ENCODE assay signal across 8 cellular contexts in the genomic region with DNA sequence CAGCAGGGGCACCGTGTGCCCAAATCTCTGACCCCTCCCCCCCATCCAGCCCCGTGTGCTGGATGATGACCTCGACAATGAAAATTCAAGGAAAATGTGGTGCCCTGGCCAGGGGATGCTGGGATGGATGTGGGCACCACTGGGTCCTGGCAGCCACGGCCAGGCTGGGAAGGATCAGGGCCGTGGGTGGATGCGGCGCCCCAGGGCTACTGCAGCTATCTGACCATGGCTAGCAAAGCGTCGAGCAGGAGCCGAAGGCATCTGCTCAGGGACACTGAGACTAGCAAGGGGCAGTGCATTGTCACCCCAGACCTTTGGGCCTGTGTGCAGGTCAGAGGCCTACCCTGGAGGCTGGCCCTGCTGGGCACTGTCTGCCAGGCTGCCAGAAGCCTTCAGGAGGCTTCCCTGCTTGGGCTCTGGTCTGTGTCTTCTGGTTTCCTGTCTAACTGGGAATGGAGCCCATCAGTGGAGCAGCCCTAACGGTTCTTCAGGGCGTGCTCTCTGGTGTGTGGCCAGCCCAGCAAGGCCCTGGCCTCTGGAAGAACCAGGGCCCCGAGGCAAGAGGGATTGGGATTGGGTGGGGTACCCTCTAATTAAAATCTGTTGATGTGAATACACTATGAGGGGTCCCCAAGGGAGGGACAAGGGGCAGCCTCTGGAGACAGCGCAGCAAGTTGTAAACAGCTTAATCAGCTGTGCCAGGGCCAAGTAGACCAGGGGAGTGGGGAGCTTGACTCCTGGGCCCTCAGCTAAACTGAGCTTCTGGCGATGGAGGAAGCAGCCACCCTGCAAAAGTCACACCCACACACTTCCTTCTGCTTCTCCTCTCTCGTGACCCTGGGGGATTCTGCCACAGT.
DNase-seq lines count a peak whose midpoint lies in the region; TF ChIP-seq lines count a peak whose summit lies in the region.

No MANE protein-coding gene starts in this region.

- H3K27me3 ChIP-seq in duodenal mucosa (ENCODE audit: control insufficient read depth in 1 of 2, insufficient read depth in 2 of 2, low read length in 2 of 2) = no peaks in the 10 kb centered on the region
- no peaks in the 10 kb centered on the region for H3K27me3 ChIP-seq in neutrophil
- no peaks in the 10 kb centered on the region for H3K27me3 ChIP-seq in HAP-1 (ENCODE audit: low read depth)
- no peaks in the 10 kb centered on the region for H3K27me3 ChIP-seq in Karpas-422 (ENCODE audit: low read length)

- H3K27ac ChIP-seq in duodenal mucosa (ENCODE audit: low read depth, low read length) (peak overlapping the region; percentile 41), neutrophil (peak overlapping the region; percentile 92), Karpas-422 (ENCODE audit: low read length) (no peak overlapping the region)

- DNase-seq in GDM1 (lab: John Stamatoyannopoulos, UW) = peak; percentile 72
- peak; percentile 42 for DNase-seq in M059J (ENCODE audit: low read depth)
- no peak for DNase-seq in NCI-H2107 (lab: John Stamatoyannopoulos, UW)
- DNase-seq in HAP-1 (ENCODE audit: low spot score in 2 of 2) = no peak
- no peak for DNase-seq in erythroblast (lab: John Stamatoyannopoulos, UW)
- DNase-seq in Karpas-422 = no peak

- H3K9ac ChIP-seq in duodenal mucosa (ENCODE audit: low read depth in 1 of 2, low read length in 2 of 2) (no peak overlapping the region), Karpas-422 (ENCODE audit: low read length) (no peak overlapping the region)

- H3K79me2 ChIP-seq in Karpas-422 (ENCODE audit: low read length) = no peaks in the 10 kb centered on the region

- in situ Hi-C loops in HAP-1 (cut with MboI; ENCODE audit: low sequenced_read_pairs) = no loop called here

- H3K4me3 ChIP-seq in duodenal mucosa (ENCODE audit: low read depth in 1 of 2, low read length in 2 of 2) (no peak overlapping the region), neutrophil (ENCODE audit: low read depth in 1 of 2, low read length in 1 of 2) (peak overlapping the region; percentile 26 to 32), HAP-1 (no peak overlapping the region), Karpas-422 (ENCODE audit: low read length) (no peak overlapping the region)

- H4K20me1 ChIP-seq in Karpas-422 (ENCODE audit: insufficient read depth, low read depth, low read length) = no peaks in the 10 kb centered on the region; the same call in 1 of the 2 replicates

- no peak for TF ChIP-seq POLR2A in erythroblast (IDR thresholded peaks at IDR 0.05; ENCODE audit: low read length)

- H2AFZ ChIP-seq in Karpas-422 (ENCODE audit: low read length) = no peak overlapping the region

- no peak for TF ChIP-seq CTCF in neutrophil (IDR thresholded peaks at IDR 0.05)

- H3K4me1 ChIP-seq in duodenal mucosa (ENCODE audit: control insufficient read depth in 1 of 2, insufficient read depth in 2 of 2, low read length in 2 of 2) = peaks cover 27 to 29% of the 10 kb centered on the region in 2 donors
- peaks cover 22 to 26% of the 10 kb centered on the region in 2 experiments for H3K4me1 ChIP-seq in neutrophil (ENCODE audit: control insufficient read depth in 1 of 2, insufficient read depth in 1 of 2, low read depth in 1 of 2, low read length in 1 of 2)
- H3K4me1 ChIP-seq in HAP-1 = no peaks in the 10 kb centered on the region
- no peaks in the 10 kb centered on the region for H3K4me1 ChIP-seq in Karpas-422 (ENCODE audit: low read length)

- H3K9me2 ChIP-seq in Karpas-422 (replicated peaks; ENCODE audit: insufficient read depth, low read length) = no peaks in the 10 kb centered on the region

- H3K4me2 ChIP-seq in Karpas-422 (ENCODE audit: low read depth, low read length, poor library complexity, severe bottlenecking) = no peak overlapping the region

- no peaks in the 10 kb centered on the region for H3K9me3 ChIP-seq in duodenal mucosa (ENCODE audit: control insufficient read depth in 1 of 2, low read length in 2 of 2)
- H3K9me3 ChIP-seq in neutrophil = no peaks in the 10 kb centered on the region
- no peaks in the 10 kb centered on the region for H3K9me3 ChIP-seq in HAP-1
- no peaks in the 10 kb centered on the region for H3K9me3 ChIP-seq in Karpas-422 (ENCODE audit: low read length)

- peaks cover 16 to 41% of the 10 kb centered on the region in 2 donors for H3K36me3 ChIP-seq in duodenal mucosa (ENCODE audit: control insufficient read depth in 1 of 2, insufficient read depth in 2 of 2, low read length in 2 of 2)
- peaks cover 24% of the 10 kb centered on the region for H3K36me3 ChIP-seq in neutrophil
- H3K36me3 ChIP-seq in HAP-1 (replicated peaks) = no peaks in the 10 kb centered on the region
- H3K36me3 ChIP-seq in Karpas-422 (ENCODE audit: insufficient read depth, low read length) = peaks cover 10% of the 10 kb centered on the region; the same call in 1 of the 2 replicates

Comparison
In these comparisons a context has a peak if more than half of its experiments do, and no peak if none do; other contexts are left out.
1. DNase-seq: peak in GDM1 (single experiment) and M059J (single experiment); none in NCI-H2107 (single experiment), HAP-1 (0 of 2), erythroblast (0 of 2) and Karpas-422 (single experiment).
2. H3K4me3 ChIP-seq: peak in neutrophil (2 of 2); none in duodenal mucosa (0 of 2), HAP-1 (single experiment) and Karpas-422 (single experiment).